21 cellular contexts compared by ENCODE assay signal in the genomic region with DNA sequence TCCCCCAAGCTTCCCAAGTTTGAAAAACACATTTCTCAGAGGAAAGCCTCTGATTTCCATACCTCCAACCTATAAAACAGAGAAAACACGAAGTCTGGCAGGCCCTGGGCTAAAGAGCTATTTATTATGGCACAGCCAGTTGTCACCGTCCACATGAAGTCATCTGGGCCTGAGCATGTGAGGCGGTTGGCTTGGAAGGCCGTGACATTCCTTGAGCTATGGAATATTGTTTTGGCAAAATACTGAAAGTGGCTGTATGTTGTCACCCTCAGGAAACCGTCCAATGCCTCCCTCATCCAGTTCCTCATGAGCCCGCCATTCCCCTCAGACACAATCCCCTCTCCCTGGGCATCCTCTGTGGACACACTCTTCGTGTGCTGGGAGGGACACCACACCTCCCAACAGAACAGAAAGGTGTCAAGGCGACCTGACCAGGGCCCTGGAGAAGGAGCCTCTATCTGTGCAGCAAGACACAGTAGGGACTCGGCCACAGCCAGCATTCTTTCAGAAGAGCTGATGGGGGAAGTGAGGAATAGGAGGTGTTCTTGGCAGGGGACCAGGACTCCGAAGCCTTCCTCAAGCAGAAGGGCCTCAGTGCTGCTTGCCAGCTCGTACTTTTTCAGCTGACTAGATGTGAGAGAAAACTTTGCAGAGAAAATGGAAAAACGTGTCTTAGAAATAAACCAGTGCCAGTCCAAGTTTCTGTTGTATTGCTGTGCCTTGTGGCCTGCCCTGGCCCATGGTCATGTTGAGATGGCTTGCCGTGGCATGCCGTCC.
DNase-seq lines count a peak whose midpoint lies in the region; ATAC-seq, FAIRE-seq and TF ChIP-seq lines count a peak whose summit lies in the region.
"Had no signal": no experiment of that assay in that cellular context is flagged by ENCODE, and none has a peak within 500 bp of the region (broad histone marks: within the 10 kb centered on the region; RNA-seq: fewer than 3 reads in every experiment).

No MANE protein-coding gene starts in this region.

- TF ChIP-seq CTCF in esophagus muscularis mucosa (IDR thresholded peaks at IDR 0.05): no peak
- TF ChIP-seq CTCF in gastrocnemius medialis (IDR thresholded peaks at IDR 0.05 in 4 of 5, conservative IDR thresholded peaks at IDR 0.05 in 1 of 5): no peak
- no peak for TF ChIP-seq CTCF in lower lobe of right lung (IDR thresholded peaks at IDR 0.05)

- no peak for TF ChIP-seq EP300 in esophagus muscularis mucosa (IDR thresholded peaks at IDR 0.05)

- no peaks in the 10 kb centered on the region for H3K36me3 ChIP-seq in esophagus muscularis mucosa
- no peaks in the 10 kb centered on the region for H3K36me3 ChIP-seq in gastrocnemius medialis
- H3K36me3 ChIP-seq in lower lobe of right lung: no peaks in the 10 kb centered on the region
- H3K36me3 ChIP-seq: BLaER1 treated with 17β-estradiol and CSF1 and Interleukin-3, amounts not matched to agents 10 nM and 100 nM; HAP-1 had no signal

- no peaks in the 10 kb centered on the region for H3K27me3 ChIP-seq in right cardiac atrium (ENCODE audit: control insufficient read depth, insufficient read depth)
- no peaks in the 10 kb centered on the region for H3K27me3 ChIP-seq in esophagus muscularis mucosa
- no peaks in the 10 kb centered on the region for H3K27me3 ChIP-seq in gastrocnemius medialis
- no peaks in the 10 kb centered on the region for H3K27me3 ChIP-seq in lower lobe of right lung (ENCODE audit: low read depth)
- H3K27me3 ChIP-seq: BLaER1 treated with 17β-estradiol and CSF1 and Interleukin-3, amounts not matched to agents 10 nM and 100 nM had no signal

- H3K27ac ChIP-seq in right cardiac atrium (ENCODE audit: low read length) (no peak overlapping the region), esophagus muscularis mucosa (replicated peaks in 1 of 4) (no peak overlapping the region), gastrocnemius medialis (no peak overlapping the region), lower lobe of right lung (no peak overlapping the region)
- H3K27ac ChIP-seq: BLaER1 treated with 17β-estradiol and CSF1 and Interleukin-3, amounts not matched to agents 10 nM and 100 nM had no signal

- no peak overlapping the region for H3K4me3 ChIP-seq in right cardiac atrium (ENCODE audit: low read length)
- H3K4me3 ChIP-seq in esophagus muscularis mucosa: no peak overlapping the region
- no peak overlapping the region for H3K4me3 ChIP-seq in gastrocnemius medialis
- no peak overlapping the region for H3K4me3 ChIP-seq in lower lobe of right lung
- H3K4me3 ChIP-seq: BLaER1 treated with 17β-estradiol and CSF1 and Interleukin-3, amounts not matched to agents 10 nM and 100 nM; HAP-1 had no signal

- no peaks in the 10 kb centered on the region for H3K9me3 ChIP-seq in right cardiac atrium (ENCODE audit: control insufficient read depth, low read length)
- H3K9me3 ChIP-seq in esophagus muscularis mucosa: peaks cover 0 to 14% (median 12%) of the 10 kb centered on the region in 4 donors
- no peaks in the 10 kb centered on the region for H3K9me3 ChIP-seq in gastrocnemius medialis
- H3K9me3 ChIP-seq in lower lobe of right lung: peaks cover 4% of the 10 kb centered on the region
- H3K9me3 ChIP-seq: HAP-1 had no signal

- ATAC-seq in right cardiac atrium: no peak
- no peak for ATAC-seq in left cardiac atrium
- peak; percentile 5 to 13 for ATAC-seq in gastrocnemius medialis
- ATAC-seq in lower lobe of right lung: no peak
- ATAC-seq: HepG2 had no signal

- no peaks in the 10 kb centered on the region for H3K4me1 ChIP-seq in right cardiac atrium (ENCODE audit: control insufficient read depth, insufficient read depth, low read length)
- peaks cover 0 to 3% (median 0%) of the 10 kb centered on the region in 4 donors for H3K4me1 ChIP-seq in esophagus muscularis mucosa
- no peaks in the 10 kb centered on the region for H3K4me1 ChIP-seq in gastrocnemius medialis
- no peaks in the 10 kb centered on the region for H3K4me1 ChIP-seq in lower lobe of right lung
- H3K4me1 ChIP-seq: BLaER1 treated with 17β-estradiol and CSF1 and Interleukin-3, amounts not matched to agents 10 nM and 100 nM; HAP-1 had no signal

- TF ChIP-seq POLR2A in esophagus muscularis mucosa (IDR thresholded peaks at IDR 0.05; ENCODE audit: low read depth): no peak
- no peak for TF ChIP-seq POLR2A in gastrocnemius medialis (IDR thresholded peaks at IDR 0.05)

- 54% methylated on average over 14 of the region's 14 CpGs for WGBS in right cardiac atrium
- WGBS in esophagus muscularis mucosa: 67% methylated on average over 14 of the region's 14 CpGs

- in situ Hi-C loops in gastrocnemius medialis (cut with MboI; ENCODE audit: low sequenced_read_pairs in 4 of 4): no loop called here

- peak in 2 of 3 donors; percentile 23 to 60 for DNase-seq in right cardiac atrium
- DNase-seq in left cardiac atrium: no peak
- DNase-seq in esophagus muscularis mucosa (ENCODE audit: extremely low spot score): peak; percentile 87
- DNase-seq in gastrocnemius medialis: no peak
- no peak for DNase-seq in activated gamma-delta T cell treated with Interleukin-2 at 50 U/mL for 16 hours
- DNase-seq in DMS153 (lab: John Stamatoyannopoulos, UW): no peak
- DNase-seq in lower lobe of right lung: no peak
- DNase-seq in urothelium cell line (ENCODE audit: low spot score): no peak
- DNase-seq: ACHN; Calu3; CD4-positive, CD25-positive, alpha-beta regulatory T cell; DMS 273 treated with DMSO at 0.1 percent for 48 hours; DMS79; EL had no signal

- no peak for FAIRE-seq in urothelium cell line (lab: Jason Lieb, UNC)
- FAIRE-seq: G401.6, GM12891, H1, HepG2, HTR-8/SVneo had no signal

- intact Hi-C loops in right cardiac atrium (cut with DNase I) (no loop called here), left cardiac atrium (cut with DNase I) (no loop called here), esophagus muscularis mucosa (cut with DNase I) (no loop called here), gastrocnemius medialis (cut with DNase I; ENCODE audit: low total_unique reads) (no loop called here), lower lobe of right lung (cut with DNase I) (no loop called here)

Comparison
In these comparisons a context has a peak if more than half of its experiments do, and no peak if none do; other contexts are left out.
1. DNase-seq: peak in right cardiac atrium (2 of 3) and esophagus muscularis mucosa (single experiment); none in left cardiac atrium (single experiment), gastrocnemius medialis (0 of 2), activated gamma-delta T cell treated with Interleukin-2 at 50 U/mL for 16 hours (single experiment), DMS153 (single experiment), lower lobe of right lung (single experiment) and urothelium cell line (single experiment).
2. ATAC-seq: peak in gastrocnemius medialis (2 of 2); none in right cardiac atrium (0 of 2), left cardiac atrium (0 of 2) and lower lobe of right lung (0 of 2).